Comparison of ENCODE assay signal across 21 cellular contexts in genomic region chr2:206881708-206882335, GRCh38. TPM values are rescaled to one million over a fixed set of nuclear protein-coding genes. Genes with fewer than 3 reads are reported as not detected.
"Had no signal": no experiment of that assay in that cellular context is flagged by ENCODE, and none has a peak within 500 bp of the region (broad histone marks: within the 10 kb centered on the region; RNA-seq: fewer than 3 reads in every experiment).

No MANE protein-coding gene starts in this region.

- H3K4me1 ChIP-seq: esophagus squamous epithelium, foreskin keratinocyte had no signal

- H3K27ac ChIP-seq: brain microvascular endothelial cell, esophagus squamous epithelium, foreskin keratinocyte had no signal

- ATAC-seq: activated CD8-positive, alpha-beta T cell treated with anti-CD3 and anti-CD28 coated beads, Interleukin-2, amount 10 ng/mL, durations not matched to agents 7 days and 5 days; foreskin keratinocyte; left colon; mucosa of descending colon; naive thymus-derived CD4-positive, alpha-beta T cell had no signal

- H3K4me3 ChIP-seq: esophagus squamous epithelium, mucosa of descending colon had no signal

- H3K27me3 ChIP-seq: brain microvascular endothelial cell, esophagus squamous epithelium, foreskin keratinocyte had no signal

- H3K36me3 ChIP-seq: brain microvascular endothelial cell, esophagus squamous epithelium had no signal

- DNase-seq: activated CD4-positive, alpha-beta T cell treated with anti-CD3 and anti-CD28 coated beads for 4 hours; activated CD8-positive, alpha-beta memory T cell treated with anti-CD3 and anti-CD28 coated beads, Interleukin-2, amount 50 U/mL, for 4 hours; activated CD8-positive, alpha-beta T cell treated with anti-CD3 and anti-CD28 coated beads, Interleukin-2, amount 10 ng/mL, durations not matched to agents 7 days and 5 days; activated gamma-delta T cell treated with Interleukin-2 at 50 U/mL for 16 hours; activated naive CD8-positive, alpha-beta T cell treated with anti-CD3 and anti-CD28 coated beads for 36 hours; activated T-cell treated with anti-CD3 and anti-CD28 coated beads, Interleukin-2, amount 50 U/mL, for 48 hours; brain microvascular endothelial cell; cerebellar nuclear complex; effector CD8-positive, alpha-beta T cell; esophagus squamous epithelium; foreskin keratinocyte; left colon; mucosa of descending colon; naive thymus-derived CD4-positive, alpha-beta T cell; small intestine; stimulated activated CD4-positive, alpha-beta T cell treated with anti-CD3 and anti-CD28 coated beads, Interleukin-4, amount 100 ng/mL, for 24 hours; stimulated activated CD8-positive, alpha-beta memory T cell treated with anti-CD3 and anti-CD28 coated beads, Interleukin-4, amount 100 ng/mL, for 48 hours; stimulated activated naive CD4-positive, alpha-beta T cell treated with Interleukin-2 at 50 U/mL for 16 hours; T-helper 2 cell; trophoblast cell had no signal

- H3K9me3 ChIP-seq: esophagus squamous epithelium, mucosa of descending colon had no signal

- FAIRE-seq: endothelial cell of umbilical vein, small intestine had no signal

RNA-seq across cellular contexts. Expression of gene CPO, which starts 57.5 kb away (rescaled TPM):
- total RNA-seq: activated CD8-positive, alpha-beta T cell treated with anti-CD3 and anti-CD28 coated beads, Interleukin-2, amount 10 ng/mL, durations not matched to agents 7 days and 5 days; activated naive CD8-positive, alpha-beta T cell treated with anti-CD3 and anti-CD28 coated beads for 36 hours; endothelial cell of umbilical vein; esophagus squamous epithelium; foreskin keratinocyte; left colon had no signal
